Comparison of ENCODE assay signal across 2 cellular contexts in genomic region chr1:225201447-225201846, GRCh38.
TF ChIP-seq lines count a peak whose summit lies in the region.

No MANE protein-coding gene starts in this region.

TF ChIP-seq in HEK293, 187 proteins besides CTCF, POLR2A, EP300 and RAD21 (continued from another document):
- no peak for TF ChIP-seq ZSCAN4 (tag by site-specific recombination; IDR thresholded peaks at IDR 0.05)
- TF ChIP-seq ZNF132 (tag by site-specific recombination; IDR thresholded peaks at IDR 0.05; ENCODE audit: borderline replicate concordance): no peak
- TF ChIP-seq ZNF175 (tag by site-specific recombination; IDR thresholded peaks at IDR 0.05): no peak
- TF ChIP-seq HIC1 (tag by site-specific recombination; IDR thresholded peaks at IDR 0.05): no peak
- TF ChIP-seq ZNF398 (tag by site-specific recombination; IDR thresholded peaks at IDR 0.05): no peak
- no peak for TF ChIP-seq SALL2 (tag by site-specific recombination; IDR thresholded peaks at IDR 0.05; ENCODE audit: borderline replicate concordance)
- TF ChIP-seq PRDM10 (tag by site-specific recombination; IDR thresholded peaks at IDR 0.05): 0 out of 2 replicates have a peak, but pooled peaks have one; percentile 44
- 0 out of 2 replicates have a peak, but pooled peaks have one; percentile 11 for TF ChIP-seq ZNF311 (tag by site-specific recombination; IDR thresholded peaks at IDR 0.05; ENCODE audit: borderline replicate concordance)
- no peak for TF ChIP-seq ZNF366 (tag by site-specific recombination; conservative IDR thresholded peaks at IDR 0.05)

TF ChIP-seq in SK-N-SH, 30 proteins besides CTCF, POLR2A, EP300 and RAD21 (continued from another document):
- TF ChIP-seq ZBTB33 (IDR thresholded peaks at IDR 0.05; ENCODE audit: borderline replicate concordance, low read depth): no peak
- TF ChIP-seq GATA2 (CRISPR knock-in tag; IDR thresholded peaks at IDR 0.05): peak; percentile 21; the same call in 1 of the 2 replicates
